ENCODE assay signal across 11 cellular contexts in genomic region chr17:10172241-10172741, GRCh38. TPM values are rescaled to one million over a fixed set of nuclear protein-coding genes. Genes with fewer than 3 reads are reported as not detected.
DNase-seq lines count a peak whose midpoint lies in the region; ATAC-seq and TF ChIP-seq lines count a peak whose summit lies in the region.
"Had no signal": no experiment of that assay in that cellular context is flagged by ENCODE, and none has a peak within 500 bp of the region (broad histone marks: within the 10 kb centered on the region; RNA-seq: fewer than 3 reads in every experiment).

No MANE protein-coding gene starts in this region.

- no peak for TF ChIP-seq POLR2A in gastrocnemius medialis (IDR thresholded peaks at IDR 0.05)

- intact Hi-C loops in gastrocnemius medialis (cut with DNase I; ENCODE audit: low total_unique reads) = no loop called here

- H4K20me1 ChIP-seq in BLaER1 treated with 17β-estradiol and CSF1 and Interleukin-3, amounts not matched to agents 10 nM and 100 nM = peaks cover 0 to 14% (median 0%) of the 10 kb centered on the region in 11 experiments; a peak in 5 of 22 replicates

- peaks cover 0 to 26% (median 0%) of the 10 kb centered on the region in 11 experiments; a peak in 8 of 22 replicates for H3K9me3 ChIP-seq in BLaER1 treated with 17β-estradiol and CSF1 and Interleukin-3, amounts not matched to agents 10 nM and 100 nM (replicated peaks in 1 of 11)
- no peaks in the 10 kb centered on the region for H3K9me3 ChIP-seq in gastrocnemius medialis
- H3K9me3 ChIP-seq: tibial artery had no signal

- H3K27me3 ChIP-seq in BLaER1 treated with 17β-estradiol and CSF1 and Interleukin-3, amounts not matched to agents 10 nM and 100 nM = no peaks in the 10 kb centered on the region
- H3K27me3 ChIP-seq in gastrocnemius medialis = peaks cover 0 to 5% (median 5%) of the 10 kb centered on the region in 3 donors

- H3K9ac ChIP-seq in BLaER1 treated with 17β-estradiol and CSF1 and Interleukin-3, amounts not matched to agents 10 nM and 100 nM = peak overlapping the region; percentile 76 to 86 (median 80)

- peaks cover 0 to 32% (median 10%) of the 10 kb centered on the region in 11 experiments; a peak in 12 of 22 replicates for H3K36me3 ChIP-seq in BLaER1 treated with 17β-estradiol and CSF1 and Interleukin-3, amounts not matched to agents 10 nM and 100 nM
- H3K36me3 ChIP-seq in gastrocnemius medialis = no peaks in the 10 kb centered on the region
- H3K36me3 ChIP-seq: tibial artery had no signal

- DNase-seq in SIG-M5 treated with dmso at 0.1 percent for 504 hours (lab: John Stamatoyannopoulos, UW; ENCODE audit: unreplicated experiment) = peak; percentile 94
- peak; percentile 63 for DNase-seq in medulla oblongata (ENCODE audit: extremely low spot score)
- DNase-seq in effector CD8-positive, alpha-beta T cell (lab: John Stamatoyannopoulos, UW) = no peak
- DNase-seq in gastrocnemius medialis = no peak
- no peak for DNase-seq in NCI-H2227 (lab: John Stamatoyannopoulos, UW; ENCODE audit: unreplicated experiment)
- DNase-seq: Calu3, tibial artery had no signal

- peak overlapping the region; percentile 85 to 96 (median 91) for H3K27ac ChIP-seq in BLaER1 treated with 17β-estradiol and CSF1 and Interleukin-3, amounts not matched to agents 10 nM and 100 nM
- H3K27ac ChIP-seq in gastrocnemius medialis = no peak overlapping the region
- H3K27ac ChIP-seq: tibial artery had no signal

- H3K4me1 ChIP-seq in BLaER1 treated with 17β-estradiol and CSF1 and Interleukin-3, amounts not matched to agents 10 nM and 100 nM = peaks cover 76 to 100% (median 96%) of the 10 kb centered on the region in 10 experiments
- no peaks in the 10 kb centered on the region for H3K4me1 ChIP-seq in gastrocnemius medialis

- peak overlapping the region; percentile 11 to 59 (median 44); a peak in 17 of 20 replicates for H3K4me3 ChIP-seq in BLaER1 treated with 17β-estradiol and CSF1 and Interleukin-3, amounts not matched to agents 10 nM and 100 nM
- no peak overlapping the region for H3K4me3 ChIP-seq in gastrocnemius medialis
- H3K4me3 ChIP-seq: skin epidermis, tibial artery had no signal

- in situ Hi-C loops in gastrocnemius medialis (cut with MboI; ENCODE audit: low sequenced_read_pairs in 4 of 4) = loop anchor here in 1 of 4 donors (10.0 kb wide), 1 partner anchor 57 kb away; no protein-coding TSS in a partner anchor

- TF ChIP-seq CTCF in gastrocnemius medialis (IDR thresholded peaks at IDR 0.05 in 4 of 5, conservative IDR thresholded peaks at IDR 0.05 in 1 of 5) = no peak

- peak overlapping the region; percentile 75 to 99 (median 92) for H3K4me2 ChIP-seq in BLaER1 treated with 17β-estradiol and CSF1 and Interleukin-3, amounts not matched to agents 10 nM and 100 nM

- ATAC-seq in GM21381 (IDR thresholded peaks at IDR 0.05; ENCODE audit: unreplicated experiment) (peak; percentile 68), GM21515 (IDR thresholded peaks at IDR 0.05; ENCODE audit: unreplicated experiment) (no peak), gastrocnemius medialis (no peak)

RNA-seq across cellular contexts. Expression of gene GAS7, which starts 26.1 kb away (rescaled TPM):
- total RNA-seq in gastrocnemius medialis = 1 to 10 TPM; 5.8 to 7.1 (median 6.1) TPM

Comparison
In these comparisons a context has a peak if more than half of its experiments do, and no peak if none do; other contexts are left out.
1. H3K27ac ChIP-seq: peak in BLaER1 treated with 17β-estradiol and CSF1 and Interleukin-3, amounts not matched to agents 10 nM and 100 nM (11 of 11); none in gastrocnemius medialis (0 of 4).
2. H3K4me3 ChIP-seq: peak in BLaER1 treated with 17β-estradiol and CSF1 and Interleukin-3, amounts not matched to agents 10 nM and 100 nM (10 of 10); none in gastrocnemius medialis (0 of 4).
3. DNase-seq: peak in SIG-M5 treated with dmso at 0.1 percent for 504 hours (single experiment) and medulla oblongata (single experiment); none in effector CD8-positive, alpha-beta T cell (single experiment), gastrocnemius medialis (0 of 2) and NCI-H2227 (single experiment).